In genomic region chr5:178206166-178207101, GRCh38 we compare ENCODE assay signal across 9 cellular contexts. TPM values are rescaled to one million over a fixed set of nuclear protein-coding genes. Genes with fewer than 3 reads are reported as not detected.
DNase-seq lines count a peak whose midpoint lies in the region; ATAC-seq and TF ChIP-seq lines count a peak whose summit lies in the region.
"Had no signal": no experiment of that assay in that cellular context is flagged by ENCODE, and none has a peak within 500 bp of the region (broad histone marks: within the 10 kb centered on the region; RNA-seq: fewer than 3 reads in every experiment).

No MANE protein-coding gene starts in this region.

- in situ Hi-C loops in astrocyte of the cerebellum (cut with HindIII; ENCODE audit: low sequenced_read_pairs), result no loop called here

- DNase-seq in activated naive CD4-positive, alpha-beta T cell (lab: John Stamatoyannopoulos, UW), result no peak
- DNase-seq in astrocyte of the cerebellum (ENCODE audit: low read depth), result no peak
- DNase-seq in right lobe of liver, result peak in 1 of 3 donors; percentile 63
- DNase-seq in upper lobe of left lung, result no peak
- no peak for DNase-seq in AG08395 (ENCODE audit: low spot score)
- DNase-seq in amygdala (lab: John Stamatoyannopoulos, UW), result no peak

- H3K9me3 ChIP-seq in right lobe of liver (no peaks in the 10 kb centered on the region), upper lobe of left lung (no peaks in the 10 kb centered on the region)

- peak; percentile 4 to 25 (median 22) for ATAC-seq in right lobe of liver
- ATAC-seq in upper lobe of left lung (ENCODE audit: low FRiP score in 2 of 2), result no peak
- no peak for ATAC-seq in GM21529 (IDR thresholded peaks at IDR 0.05; ENCODE audit: unreplicated experiment)

- TF ChIP-seq CTCF in astrocyte of the cerebellum (IDR thresholded peaks at IDR 0.05; ENCODE audit: low read depth, low read length, missing control alignments) (no peak), right lobe of liver (IDR thresholded peaks at IDR 0.05) (no peak), upper lobe of left lung (IDR thresholded peaks at IDR 0.05) (no peak)

- TF ChIP-seq POLR2A in right lobe of liver (IDR thresholded peaks at IDR 0.05) (no peak), upper lobe of left lung (IDR thresholded peaks at IDR 0.05) (no peak)

- H3K4me3 ChIP-seq in astrocyte of the cerebellum (ENCODE audit: low read depth, low read length) (peak overlapping the region; percentile 70), right lobe of liver (peak overlapping the region; percentile 84 to 91 (median 91)), upper lobe of left lung (peak overlapping the region in 3 of 4 donors; percentile 83 to 100 (median 87))

- peaks cover 26% of the 10 kb centered on the region for H3K36me3 Mint-ChIP-seq in activated naive CD4-positive, alpha-beta T cell treated with anti-CD3 and anti-CD28 coated beads, Interleukin-2, amount 50 U/mL, for 24 hours

- H3K27me3 Mint-ChIP-seq in activated naive CD4-positive, alpha-beta T cell treated with anti-CD3 and anti-CD28 coated beads, Interleukin-2, amount 50 U/mL, for 24 hours, result no peaks in the 10 kb centered on the region

- no peak for TF ChIP-seq EP300 in upper lobe of left lung (IDR thresholded peaks at IDR 0.05)

- H3K4me3 Mint-ChIP-seq in activated naive CD4-positive, alpha-beta T cell treated with anti-CD3 and anti-CD28 coated beads, Interleukin-2, amount 50 U/mL, for 24 hours, result peak overlapping the region; percentile 99

- no peaks in the 10 kb centered on the region for H3K9me3 Mint-ChIP-seq in activated naive CD4-positive, alpha-beta T cell treated with anti-CD3 and anti-CD28 coated beads, Interleukin-2, amount 50 U/mL, for 24 hours

- H3K36me3 ChIP-seq in right lobe of liver (peaks cover 24 to 49% (median 36%) of the 10 kb centered on the region in 4 donors), upper lobe of left lung (peaks cover 27 to 55% (median 49%) of the 10 kb centered on the region in 4 donors)

- H3K27me3 ChIP-seq in right lobe of liver (no peaks in the 10 kb centered on the region), upper lobe of left lung (no peaks in the 10 kb centered on the region)

- 32% methylated on average over 11 of the region's 12 CpGs for WGBS in right lobe of liver (ENCODE audit: insufficient coverage, low coverage, low lambda C conversion rate, missing lambda C conversion rate)
- 54 to 60% methylated on average over 12 of the region's 12 CpGs for WGBS in upper lobe of left lung, 2 donors

- H3K4me1 Mint-ChIP-seq in activated naive CD4-positive, alpha-beta T cell treated with anti-CD3 and anti-CD28 coated beads, Interleukin-2, amount 50 U/mL, for 24 hours, result peaks cover 44% of the 10 kb centered on the region

- H3K27ac ChIP-seq in right lobe of liver (peak overlapping the region in 1 of 3 donors; percentile 15), upper lobe of left lung (peak overlapping the region; percentile 35 to 98 (median 94))

- peak overlapping the region; percentile 93 for H3K27ac Mint-ChIP-seq in activated naive CD4-positive, alpha-beta T cell treated with anti-CD3 and anti-CD28 coated beads, Interleukin-2, amount 50 U/mL, for 24 hours

- peaks cover 0 to 32% (median 7%) of the 10 kb centered on the region in 4 donors for H3K4me1 ChIP-seq in right lobe of liver
- peaks cover 26 to 32% (median 29%) of the 10 kb centered on the region in 4 donors for H3K4me1 ChIP-seq in upper lobe of left lung

- intact Hi-C loops in right lobe of liver (cut with DNase I), result no loop called here

RNA-seq across cellular contexts. Expression of gene HNRNPAB, which starts 2.1 kb away (rescaled TPM):
- total RNA-seq in right lobe of liver (10 to 100 TPM; 44.2 to 96.1 (median 73.5) TPM), upper lobe of left lung (100 to 1,000 TPM in 3 of 6 donors, 10 to 100 TPM in 3; 61.8 to 133 (median 97.7) TPM)

RNA-seq across cellular contexts. Expression of gene GMCL2, which starts 19.3 kb away (rescaled TPM):
- not detected for total RNA-seq in right lobe of liver
- not detected for total RNA-seq in upper lobe of left lung
- total RNA-seq: T-helper 2 cell treated with Interferon-gamma antibody and Interleukin-4, amounts not matched to agents 100 ng/mL and 5 ng/mL, for 36 hours had no signal

RNA-seq across cellular contexts. Expression of gene PHYKPL, which starts 26.2 kb away (rescaled TPM):
- total RNA-seq in right lobe of liver, result 100 to 1,000 TPM in 3 of 6 experiments, 10 to 100 TPM in 3; 64.3 to 133 (median 85.8) TPM
- 100 to 1,000 TPM in 2 of 6 donors, 10 to 100 TPM in 4; 61.0 to 237 (median 91.9) TPM for total RNA-seq in upper lobe of left lung

RNA-seq across cellular contexts. Expression of gene NHP2, which starts 52.7 kb away (rescaled TPM):
- total RNA-seq in right lobe of liver, result 100 to 1,000 TPM in 2 of 6 experiments, 10 to 100 TPM in 4; 35.5 to 174 (median 43.9) TPM
- total RNA-seq in upper lobe of left lung, result 100 to 1,000 TPM in 2 of 6 donors, 10 to 100 TPM in 4; 61.0 to 117 (median 86.9) TPM

Comparison
In these comparisons a context has a peak if more than half of its experiments do, and no peak if none do; other contexts are left out.
1. ATAC-seq: peak in right lobe of liver (4 of 4); none in upper lobe of left lung (0 of 2) and GM21529 (single experiment).
2. Peak in every context shown above with its lines, with median percentiles within 50 percentile points of each other: H3K4me3 ChIP-seq.